27 cellular contexts compared by ENCODE assay signal in the genomic region with DNA sequence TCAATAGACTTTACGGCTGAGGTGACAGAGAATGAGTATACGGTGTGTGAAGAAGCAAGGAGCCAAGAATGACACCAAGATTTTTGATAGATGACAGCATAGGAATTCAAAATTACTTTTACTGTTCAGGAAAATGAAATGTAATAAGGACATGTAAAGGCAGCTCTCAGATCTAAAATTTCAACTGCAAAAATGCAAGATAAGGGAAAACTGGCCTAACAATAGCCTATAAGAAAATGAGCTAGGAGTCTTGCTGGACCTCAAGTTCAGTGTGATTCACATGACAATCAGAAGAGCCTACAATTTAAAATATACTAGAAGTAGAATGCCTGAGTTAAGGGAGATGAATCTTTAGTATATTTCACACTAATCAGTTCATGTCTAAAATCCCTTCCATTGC.
"Had no signal": no experiment of that assay in that cellular context is flagged by ENCODE, and none has a peak within 500 bp of the region (broad histone marks: within the 10 kb centered on the region; RNA-seq: fewer than 3 reads in every experiment).

No MANE protein-coding gene starts in this region.

- H3K36me3 ChIP-seq: brain microvascular endothelial cell, WERI-Rb-1 had no signal

- H3K4me3 ChIP-seq: coronary artery, dorsolateral prefrontal cortex had no signal

- H3K27me3 ChIP-seq: brain microvascular endothelial cell had no signal

- FAIRE-seq: astrocyte, bronchial epithelial cell, frontal cortex had no signal

- DNase-seq: activated B cell treated with CpG ODN at 0.5 μM for 24 hours; activated CD4-positive, alpha-beta T cell treated with anti-CD3 and anti-CD28 coated beads for 48 hours; activated CD4-positive, alpha-beta T cell treated with anti-CD3 and anti-CD28 coated beads, Interleukin-2, amount 50 U/mL, for 1 hour; activated CD4-positive, alpha-beta T cell treated with anti-CD3 and anti-CD28 coated beads, Interleukin-2, amount 50 U/mL, for 48 hours; activated CD8-positive, alpha-beta memory T cell treated with anti-CD3 and anti-CD28 coated beads for 24 hours; activated CD8-positive, alpha-beta T cell treated with anti-CD3 and anti-CD28 coated beads for 36 hours; activated effector memory CD4-positive, alpha-beta T cell treated with Interleukin-2 at 50 U/mL for 16 hours; activated gamma-delta T cell treated with Interleukin-2 at 50 U/mL for 16 hours; activated naive CD4-positive, alpha-beta T cell treated with anti-CD3 and anti-CD28 coated beads, Interleukin-2, amount 50 U/mL, for 16 hours; activated naive CD4-positive, alpha-beta T cell treated with Interleukin-2 at 50 U/mL for 16 hours; activated T-cell treated with anti-CD3 and anti-CD28 coated beads, Interleukin-2, amount 50 U/mL, for 4 hours; amniotic stem cell; anterior cingulate cortex; brain microvascular endothelial cell; dorsolateral prefrontal cortex; effector memory CD4-positive, alpha-beta T cell; endodermal cell; foreskin fibroblast; head of caudate nucleus; T1000; WERI-Rb-1 had no signal

- H3K27ac ChIP-seq: brain microvascular endothelial cell, coronary artery, dorsolateral prefrontal cortex, WERI-Rb-1 had no signal

- ATAC-seq: activated CD4-positive, CD25-positive, alpha-beta regulatory T cell treated with anti-CD3 and anti-CD28 coated beads, Interleukin-2, amount 50 U/mL, for 24 hours; activated CD8-positive, alpha-beta T cell treated with anti-CD3 and anti-CD28 coated beads for 36 hours; activated T-cell treated with anti-CD3 and anti-CD28 coated beads, Interleukin-2, amount 50 U/mL, for 4 hours; esophagus mucosa had no signal
